In genomic region chr9:68844623-68845612, GRCh38 we compare ENCODE assay signal across 9 cellular contexts.
DNase-seq lines count a peak whose midpoint lies in the region; ATAC-seq, FAIRE-seq and TF ChIP-seq lines count a peak whose summit lies in the region.
"Had no signal": no experiment of that assay in that cellular context is flagged by ENCODE, and none has a peak within 500 bp of the region (broad histone marks: within the 10 kb centered on the region; RNA-seq: fewer than 3 reads in every experiment).

No MANE protein-coding gene starts in this region.

- peak; percentile 38 to 59 for TF ChIP-seq CTCF in endothelial cell of umbilical vein (IDR thresholded peaks at IDR 0.05; ENCODE audit: extremely low read depth in 1 of 2, insufficient read depth in 1 of 2, low read depth in 1 of 2, low read length in 2 of 2)
- peak; percentile 77 for TF ChIP-seq CTCF in neural crest cell (conservative IDR thresholded peaks at IDR 0.05)

- H3K9me1 ChIP-seq in endothelial cell of umbilical vein (replicated peaks; ENCODE audit: control insufficient read depth, extremely low read depth, insufficient read depth, low read length), result no peaks in the 10 kb centered on the region

- no peak overlapping the region for H3K4me3 ChIP-seq in BLaER1 treated with 17β-estradiol and CSF1 and Interleukin-3, amounts not matched to agents 10 nM and 100 nM
- H3K4me3 ChIP-seq in endothelial cell of umbilical vein (replicated peaks in 1 of 3; ENCODE audit: insufficient read depth in 1 of 3, low read depth in 1 of 3, low read length in 3 of 3), result no peak overlapping the region

- no TSS peak for BruUV-seq in endothelial cell of umbilical vein (replicated peaks; lab: Mats Ljungman, UMichigan)

- H3K27ac ChIP-seq in BLaER1 treated with 17β-estradiol and CSF1 and Interleukin-3, amounts not matched to agents 10 nM and 100 nM, result peak overlapping the region in 2 of 11 experiments; percentile 10 to 28; a peak in 2 of 22 replicates
- no peak overlapping the region for H3K27ac ChIP-seq in endothelial cell of umbilical vein (ENCODE audit: insufficient read depth, low read depth, low read length)

- ATAC-seq in GM18858 (IDR thresholded peaks at IDR 0.05; ENCODE audit: unreplicated experiment) (peak; percentile 56), HG03175 (IDR thresholded peaks at IDR 0.05; ENCODE audit: unreplicated experiment) (peak; percentile 53)

- no peak overlapping the region for H2AFZ ChIP-seq in endothelial cell of umbilical vein (ENCODE audit: low read depth, low read length)

- no peaks in the 10 kb centered on the region for H3K27me3 Mint-ChIP-seq in neural crest cell (ENCODE audit: low read depth)

- TF ChIP-seq POLR2A in endothelial cell of umbilical vein (IDR thresholded peaks at IDR 0.05; ENCODE audit: low read depth, low read length), result no peak

- dilution Hi-C loops in endothelial cell of umbilical vein (cut with MboI; ENCODE audit: extremely low pct_ligation_motif_present, low sequenced_read_pairs), result no loop called here

- H3K9me3 ChIP-seq in BLaER1 treated with 17β-estradiol and CSF1 and Interleukin-3, amounts not matched to agents 10 nM and 100 nM (replicated peaks in 1 of 11), result peaks cover 0 to 3% (median 0%) of the 10 kb centered on the region in 11 experiments; a peak in 1 of 22 replicates
- H3K9me3 ChIP-seq in endothelial cell of umbilical vein (replicated peaks; ENCODE audit: control insufficient read depth, insufficient read depth, low read length), result no peaks in the 10 kb centered on the region

- H3K4me1 Mint-ChIP-seq in neural crest cell, result no peaks in the 10 kb centered on the region

- POLR2A ChIA-PET in endothelial cell of umbilical vein (lab: Charles Lee), result no interaction called here

- H3K4me2 ChIP-seq in BLaER1 treated with 17β-estradiol and CSF1 and Interleukin-3, amounts not matched to agents 10 nM and 100 nM, result peak overlapping the region in 8 of 11 experiments; percentile 41 to 75 (median 54); a peak in 16 of 22 replicates
- no peak overlapping the region for H3K4me2 ChIP-seq in endothelial cell of umbilical vein (ENCODE audit: insufficient read depth, low read length)

- H3K79me2 ChIP-seq in endothelial cell of umbilical vein (ENCODE audit: control insufficient read depth, insufficient read depth, low read length), result no peaks in the 10 kb centered on the region

- H3K36me3 Mint-ChIP-seq in neural crest cell (ENCODE audit: low read depth), result no peaks in the 10 kb centered on the region

- no peak overlapping the region for H3K9ac ChIP-seq in BLaER1 treated with 17β-estradiol and CSF1 and Interleukin-3, amounts not matched to agents 10 nM and 100 nM
- no peak overlapping the region for H3K9ac ChIP-seq in endothelial cell of umbilical vein (replicated peaks; ENCODE audit: extremely low read depth, insufficient read depth, low read length)

- H4K20me1 ChIP-seq in BLaER1 treated with 17β-estradiol and CSF1 and Interleukin-3, amounts not matched to agents 10 nM and 100 nM, result no peaks in the 10 kb centered on the region
- H4K20me1 ChIP-seq in endothelial cell of umbilical vein (replicated peaks; ENCODE audit: control insufficient read depth, extremely low read depth, insufficient read depth, low read length), result no peaks in the 10 kb centered on the region

- H3K4me3 Mint-ChIP-seq in neural crest cell, result no peak overlapping the region

- intact Hi-C loops in endothelial cell of umbilical vein (cut with micrococcal nuclease) (loop anchor here (1.0 kb wide), 1 partner anchor 261 kb away; no protein-coding TSS in a partner anchor), posterior vena cava (cut with DNase I) (loop anchor here in 1 of 2 donors (10.0 kb wide), 1 partner anchor 260 kb away; no protein-coding TSS in a partner anchor)

- H3K27ac Mint-ChIP-seq in neural crest cell (ENCODE audit: unreplicated experiment), result no peak overlapping the region

- H3K27me3 ChIP-seq in BLaER1 treated with 17β-estradiol and CSF1 and Interleukin-3, amounts not matched to agents 10 nM and 100 nM, result no peaks in the 10 kb centered on the region
- peaks cover 0 to 2% of the 10 kb centered on the region in 2 experiments for H3K27me3 ChIP-seq in endothelial cell of umbilical vein (ENCODE audit: control insufficient read depth in 2 of 2, insufficient read depth in 2 of 2, low read length in 2 of 2)

- FAIRE-seq in endothelial cell of umbilical vein (lab: Jason Lieb, UNC), result no peak
- FAIRE-seq: islet of Langerhans had no signal

- no peaks in the 10 kb centered on the region for H3K9me3 Mint-ChIP-seq in neural crest cell

- peaks cover 13 to 31% (median 21%) of the 10 kb centered on the region in 10 experiments; a peak in 19 of 20 replicates for H3K4me1 ChIP-seq in BLaER1 treated with 17β-estradiol and CSF1 and Interleukin-3, amounts not matched to agents 10 nM and 100 nM
- no peaks in the 10 kb centered on the region for H3K4me1 ChIP-seq in endothelial cell of umbilical vein (ENCODE audit: control insufficient read depth, extremely low read depth, insufficient read depth, low read length)

- DNase-seq in RKO (ENCODE audit: low spot score) (peak; percentile 1), endothelial cell of umbilical vein (ENCODE audit: low read depth, low spot score) (peak; percentile 15), neural crest cell (ENCODE audit: low read depth, low spot score) (peak; percentile 51), posterior vena cava (ENCODE audit: low spot score) (no peak), NCI-H2107 treated with DMSO at 0.1 percent for 48 hours (lab: John Stamatoyannopoulos, UW; ENCODE audit: unreplicated experiment) (no peak)

- CTCF ChIA-PET in endothelial cell of umbilical vein (lab: Charles Lee), result interaction anchor here (0.6 to 2.2 kb wide), 8 partner anchors 12 to 766 kb away, joined by 3 to 9 read pairs (median 4); no protein-coding TSS in a partner anchor

- H3K36me3 ChIP-seq in BLaER1 treated with 17β-estradiol and CSF1 and Interleukin-3, amounts not matched to agents 10 nM and 100 nM, result no peaks in the 10 kb centered on the region
- no peaks in the 10 kb centered on the region for H3K36me3 ChIP-seq in endothelial cell of umbilical vein (ENCODE audit: control insufficient read depth in 2 of 2, extremely low read depth in 1 of 2, insufficient read depth in 2 of 2, low read length in 2 of 2)

TF ChIP-seq in endothelial cell of umbilical vein, 7 proteins besides CTCF, POLR2A, EP300 and RAD21:
- TF ChIP-seq GATA2 (IDR thresholded peaks at IDR 0.05; ENCODE audit: insufficient read depth, insufficient read length, low read depth, low read length) (no peak), EZH2 (IDR thresholded peaks at IDR 0.05; ENCODE audit: borderline replicate concordance, low read depth, low read length, severe bottlenecking) (no peak), FOS (IDR thresholded peaks at IDR 0.05; ENCODE audit: borderline replicate concordance, insufficient read depth, low read length) (no peak)

Comparison
In these comparisons a context has a peak if more than half of its experiments do, and no peak if none do; other contexts are left out.
1. DNase-seq: peak in RKO (single experiment), endothelial cell of umbilical vein (single experiment) and neural crest cell (single experiment); none in posterior vena cava (single experiment) and NCI-H2107 treated with DMSO at 0.1 percent for 48 hours (single experiment).